Comparison of ENCODE assay signal across 8 cellular contexts in genomic region chr10:97333601-97334369, GRCh38. TPM values are rescaled to one million over a fixed set of nuclear protein-coding genes. Genes with fewer than 3 reads are reported as not detected.
DNase-seq lines count a peak whose midpoint lies in the region; ATAC-seq, FAIRE-seq and TF ChIP-seq lines count a peak whose summit lies in the region.

No MANE protein-coding gene starts in this region.

- CTCF ChIA-PET in MCF 10A (lab: Yijun Ruan, JAX) = interaction anchor here (0.5 to 6.8 kb wide), 20 partner anchors 9 to 368 kb away, joined by 3 to 55 read pairs (median 4); partner anchors contain the start of genes FRAT1 and RRP12

- FAIRE-seq in kidney (lab: Jason Lieb, UNC) = no peak

- peaks cover 8 to 17% of the 10 kb centered on the region in 2 donors for H3K4me1 ChIP-seq in kidney (ENCODE audit: control insufficient read depth in 1 of 2, insufficient read depth in 1 of 2, low read depth in 1 of 2, low read length in 2 of 2)

- peak overlapping the region; percentile 97 for H3K27ac Mint-ChIP-seq in MCF 10A (ENCODE audit: low read depth, unreplicated experiment)

- POLR2A ChIA-PET in MCF 10A (lab: Yijun Ruan, JAX) = interaction anchor here (0.5 to 9.9 kb wide), 28 partner anchors 8 to 354 kb away, joined by 3 to 158 read pairs (median 4); partner anchors contain the start of genes ARHGAP19, AVPI1, FRAT1 and RRP12

- TF ChIP-seq CTCF in MCF 10A (IDR thresholded peaks at IDR 0.05; ENCODE audit: unreplicated experiment) (no peak), kidney (IDR thresholded peaks at IDR 0.05; ENCODE audit: borderline replicate concordance, extremely low read depth, insufficient read depth) (no peak)

- peaks cover 34% of the 10 kb centered on the region for H3K36me3 Mint-ChIP-seq in MCF 10A (ENCODE audit: insufficient read depth, unreplicated experiment)

- intact Hi-C loops in MCF 10A (cut with micrococcal nuclease) = loop anchor here (1.0 to 2.0 kb wide), 4 partner anchors 15 to 261 kb away; partner anchors contain the start of genes ARHGAP19 and FRAT1
- intact Hi-C loops in kidney (cut with DNase I) = loop anchor here (10.0 kb wide), 1 partner anchor 49 kb away; no protein-coding TSS in a partner anchor

- BruUV-seq in MCF 10A (replicated peaks; lab: Mats Ljungman, UMichigan) = no TSS peak

- peak overlapping the region; percentile 4 to 72 for H3K9ac ChIP-seq in kidney (ENCODE audit: low read length in 2 of 2)

- peak overlapping the region; percentile 93 for H3K4me3 Mint-ChIP-seq in MCF 10A (ENCODE audit: unreplicated experiment)

- no peaks in the 10 kb centered on the region for H3K36me3 ChIP-seq in kidney (ENCODE audit: control insufficient read depth in 1 of 2, insufficient read depth in 2 of 2, low read length in 2 of 2)

- H3K27me3 Mint-ChIP-seq in MCF 10A (ENCODE audit: insufficient read depth, unreplicated experiment) = no peaks in the 10 kb centered on the region

- ATAC-seq in GM18868 (IDR thresholded peaks at IDR 0.05; ENCODE audit: unreplicated experiment) (peak; percentile 25), HG03135 (IDR thresholded peaks at IDR 0.05; ENCODE audit: unreplicated experiment) (peak; percentile 6), SK-N-SH treated with all-trans-retinoic acid at 6 μM for 48 hours (peak; percentile 42)

- H3K9me3 Mint-ChIP-seq in MCF 10A (ENCODE audit: unreplicated experiment) = no peaks in the 10 kb centered on the region

- H3K4me3 ChIP-seq in kidney (ENCODE audit: low read length in 2 of 2) = peak overlapping the region; percentile 79 to 87

- peaks cover 30% of the 10 kb centered on the region for H3K4me1 Mint-ChIP-seq in MCF 10A (ENCODE audit: insufficient read depth, unreplicated experiment)

- H3K9me3 ChIP-seq in kidney (ENCODE audit: control insufficient read depth in 1 of 2, low read length in 2 of 2) = no peaks in the 10 kb centered on the region

- DNase-seq in AG08396 (ENCODE audit: low spot score) (peak; percentile 49), MCF 10A (ENCODE audit: unreplicated experiment) (peak; percentile 50), kidney (peak; percentile 86), NCI-H1930 (lab: John Stamatoyannopoulos, UW) (no peak)
- DNase-seq in stimulated activated CD4-positive, alpha-beta T cell treated with anti-CD3 and anti-CD28 coated beads, Interleukin-2, amount 100 ng/mL, for 48 hours = peak; percentile 29 to 41

- H3K27ac ChIP-seq in kidney (ENCODE audit: low read depth in 2 of 2, low read length in 2 of 2) = peak overlapping the region; percentile 92 to 95

TF ChIP-seq in SK-N-SH treated with all-trans-retinoic acid at 6 μM for 48 hours, 23 proteins besides CTCF, POLR2A, EP300 and RAD21:
- TF ChIP-seq TSHZ2 (CRISPR knock-in tag; IDR thresholded peaks at IDR 0.05) (no peak), ZC3H10 (CRISPR knock-in tag; IDR thresholded peaks at IDR 0.05) (no peak), OSR1 (CRISPR knock-in tag; IDR thresholded peaks at IDR 0.05) (no peak), RARB (CRISPR knock-in tag; IDR thresholded peaks at IDR 0.05) (no peak), ZNF565 (CRISPR knock-in tag; conservative IDR thresholded peaks at IDR 0.05; ENCODE audit: low read depth) (no peak), ESRRG (CRISPR knock-in tag; IDR thresholded peaks at IDR 0.05) (no peak), PPARA (CRISPR knock-in tag; IDR thresholded peaks at IDR 0.05; ENCODE audit: borderline replicate concordance) (no peak), SNAI2 (CRISPR knock-in tag; IDR thresholded peaks at IDR 0.05) (no peak), ISL1 (CRISPR knock-in tag; IDR thresholded peaks at IDR 0.05) (no peak), PATZ1 (CRISPR knock-in tag; IDR thresholded peaks at IDR 0.05; ENCODE audit: borderline replicate concordance) (no peak), TOX (CRISPR knock-in tag; IDR thresholded peaks at IDR 0.05; ENCODE audit: borderline replicate concordance) (no peak), TCF4 (CRISPR knock-in tag; IDR thresholded peaks at IDR 0.05; ENCODE audit: borderline replicate concordance) (no peak), CREB5 (CRISPR knock-in tag; IDR thresholded peaks at IDR 0.05; ENCODE audit: low read depth) (no peak), BACH2 (CRISPR knock-in tag; IDR thresholded peaks at IDR 0.05; ENCODE audit: borderline replicate concordance) (no peak), CSDC2 (CRISPR knock-in tag; IDR thresholded peaks at IDR 0.05) (no peak), ZFP3 (CRISPR knock-in tag; IDR thresholded peaks at IDR 0.05) (no peak), ZFP30 (CRISPR knock-in tag; IDR thresholded peaks at IDR 0.05) (no peak), POU6F1 (CRISPR knock-in tag; IDR thresholded peaks at IDR 0.05; ENCODE audit: borderline replicate concordance, low read depth) (no peak), GLIS3 (CRISPR knock-in tag; IDR thresholded peaks at IDR 0.05) (no peak)

RNA-seq across cellular contexts. Expression of gene FRAT2, which starts 0.7 kb away (rescaled TPM):
- total RNA-seq in MCF 10A (2022) (9.0 and 11.4 TPM in 2 replicates), kidney (16.8 TPM)
- 5.4 TPM for polyA plus RNA-seq in kidney (ENCODE audit: insufficient read depth, low read depth, low replicate concordance)

RNA-seq across cellular contexts. Expression of gene FRAT1, which starts 14.7 kb away (rescaled TPM):
- total RNA-seq in MCF 10A (2022) = 1.9 and 2.1 TPM in 2 replicates
- 7.0 TPM for total RNA-seq in kidney
- 2.1 TPM for polyA plus RNA-seq in kidney (ENCODE audit: insufficient read depth, low read depth, low replicate concordance)

RNA-seq across cellular contexts. Expression of gene ARHGAP19, which starts 41.3 kb away (rescaled TPM):
- total RNA-seq in MCF 10A (2022) (10.6 and 11.7 TPM in 2 replicates), kidney (10.6 TPM)
- polyA plus RNA-seq in kidney (ENCODE audit: insufficient read depth, low read depth, low replicate concordance) = 5.3 TPM

Comparison
In these comparisons a context has a peak if more than half of its experiments do, and no peak if none do; other contexts are left out.
1. DNase-seq: peak in AG08396 (single experiment), MCF 10A (single experiment), kidney (single experiment) and stimulated activated CD4-positive, alpha-beta T cell treated with anti-CD3 and anti-CD28 coated beads, Interleukin-2, amount 100 ng/mL, for 48 hours (2 of 2); none in NCI-H1930 (0 of 2).
2. Peak in every context shown above with its lines, with median percentiles within 50 percentile points of each other: ATAC-seq.